16 cellular contexts compared by ENCODE assay signal in genomic region chr11:30351061-30351460, GRCh38. TPM values are rescaled to one million over a fixed set of nuclear protein-coding genes. Genes with fewer than 3 reads are reported as not detected.
DNase-seq lines count a peak whose midpoint lies in the region; ATAC-seq and TF ChIP-seq lines count a peak whose summit lies in the region.
"Had no signal": no experiment of that assay in that cellular context is flagged by ENCODE, and none has a peak within 500 bp of the region (broad histone marks: within the 10 kb centered on the region; RNA-seq: fewer than 3 reads in every experiment).

No MANE protein-coding gene starts in this region.

- no peak for TF ChIP-seq CTCF in mesothelial cell of epicardium (IDR thresholded peaks at IDR 0.05; ENCODE audit: unreplicated experiment)

- peak overlapping the region; percentile 85 for H3K27ac Mint-ChIP-seq in mesothelial cell of epicardium
- H3K27ac Mint-ChIP-seq: CD4-positive, alpha-beta memory T cell; HFFc6 had no signal

- DNase-seq in DMS79 (lab: John Stamatoyannopoulos, UW) (peak; percentile 99), DMS79 treated with DMSO at 0.1 percent for 48 hours (lab: John Stamatoyannopoulos, UW) (peak; percentile 96), NCI-H69 (lab: John Stamatoyannopoulos, UW) (peak; percentile 69), mesothelial cell of epicardium (ENCODE audit: low spot score in 2 of 2, unreplicated experiment in 2 of 2) (no peak)
- DNase-seq in activated CD8-positive, alpha-beta memory T cell treated with anti-CD3 and anti-CD28 coated beads, Interleukin-2, amount 50 U/mL, for 48 hours: no peak
- DNase-seq: C1 segment of cervical spinal cord; Calu3; CD4-positive, alpha-beta memory T cell; COR-L47; DMS53; EL; GDM1; GOT3; HFFc6 had no signal

- H3K4me1 Mint-ChIP-seq in mesothelial cell of epicardium: peaks cover 33% of the 10 kb centered on the region

- no peak overlapping the region for H3K4me3 Mint-ChIP-seq in mesothelial cell of epicardium
- H3K4me3 Mint-ChIP-seq: CD4-positive, alpha-beta memory T cell; HFFc6 had no signal

- no peaks in the 10 kb centered on the region for H3K9me3 Mint-ChIP-seq in mesothelial cell of epicardium
- H3K9me3 Mint-ChIP-seq: CD4-positive, alpha-beta memory T cell; HFFc6 had no signal

- ATAC-seq in GM18873 (IDR thresholded peaks at IDR 0.05; ENCODE audit: low FRiP score, unreplicated experiment): no peak
- ATAC-seq: GM12878 had no signal

- H3K27me3 Mint-ChIP-seq in mesothelial cell of epicardium (ENCODE audit: low read depth): no peaks in the 10 kb centered on the region

- H3K36me3 Mint-ChIP-seq in mesothelial cell of epicardium: peaks cover 1% of the 10 kb centered on the region
- H3K36me3 Mint-ChIP-seq: CD4-positive, alpha-beta memory T cell had no signal

RNA-seq across cellular contexts. Expression of gene ARL14EP, which starts 28.2 kb away (rescaled TPM):
- 28.4 to 32.8 TPM (median 32.0 TPM) in 3 replicates for total RNA-seq in mesothelial cell of epicardium

Comparison
In these comparisons a context has a peak if more than half of its experiments do, and no peak if none do; other contexts are left out.
1. DNase-seq: peak in DMS79 (single experiment), DMS79 treated with DMSO at 0.1 percent for 48 hours (single experiment) and NCI-H69 (single experiment); none in mesothelial cell of epicardium (0 of 2) and activated CD8-positive, alpha-beta memory T cell treated with anti-CD3 and anti-CD28 coated beads, Interleukin-2, amount 50 U/mL, for 48 hours (single experiment).